18 cellular contexts compared by ENCODE assay signal in the genomic region with DNA sequence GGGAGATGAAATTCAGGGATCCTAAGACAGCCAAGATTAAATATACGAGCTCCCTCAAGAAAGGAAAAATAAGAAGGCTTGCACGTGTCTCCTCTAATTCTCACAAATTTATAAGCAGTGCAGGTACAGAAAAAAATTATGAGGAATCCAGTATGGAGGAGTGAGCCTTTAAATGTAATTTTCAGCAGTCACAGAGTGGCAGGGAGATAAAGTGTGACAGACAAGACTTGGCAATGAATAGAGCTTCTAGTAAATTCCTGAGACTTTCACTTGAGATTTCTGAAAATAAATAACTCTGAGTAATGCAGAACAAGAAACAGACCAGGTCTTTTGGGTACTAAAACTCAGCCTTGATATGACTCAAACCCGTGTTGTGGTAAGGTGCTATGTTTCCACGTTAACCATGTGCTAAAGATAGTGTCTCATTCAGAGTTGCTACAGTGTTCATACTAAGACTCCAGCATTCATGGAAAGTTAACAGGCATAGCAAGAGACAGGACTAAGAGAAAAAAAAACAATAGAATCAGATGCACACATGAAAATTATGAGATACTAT.
DNase-seq lines count a peak whose midpoint lies in the region; ATAC-seq and TF ChIP-seq lines count a peak whose summit lies in the region.
"Had no signal": no experiment of that assay in that cellular context is flagged by ENCODE, and none has a peak within 500 bp of the region (broad histone marks: within the 10 kb centered on the region; RNA-seq: fewer than 3 reads in every experiment).

No MANE protein-coding gene starts in this region.

- no peak overlapping the region for H3K27ac ChIP-seq in PC-9
- H3K27ac ChIP-seq: stomach, uterus had no signal

- CTCF ChIA-PET in PC-9 (lab: Charles Lee) = no interaction called here

- H3K36me3 ChIP-seq in PC-9 (ENCODE audit: low read depth) = no peaks in the 10 kb centered on the region
- H3K36me3 ChIP-seq: stomach, uterus had no signal

- no peaks in the 10 kb centered on the region for H3K79me2 ChIP-seq in PC-9 (ENCODE audit: low read depth)

- intact Hi-C loops in PC-9 (cut with micrococcal nuclease; ENCODE audit: unreplicated experiment) (no loop called here), sciatic nerve (cut with DNase I) (no loop called here)

- H3K4me3 ChIP-seq in fibroblast of mammary gland (ENCODE audit: control insufficient read depth, low read depth, low read length) = no peak overlapping the region
- H3K4me3 ChIP-seq in PC-9 = no peak overlapping the region
- H3K4me3 ChIP-seq: K562, stomach, uterus had no signal

- POLR2A ChIA-PET in PC-9 (lab: Charles Lee; ENCODE audit: unreplicated experiment) = interaction anchor here (0.6 kb wide), 1 partner anchor 74 kb away, joined by 5 read pairs; no protein-coding TSS in a partner anchor

- in situ Hi-C loops in GM13976 (cut with MboI; ENCODE audit: low sequenced_read_pairs, unreplicated experiment) = no loop called here

- H3K27me3 ChIP-seq in PC-9 (ENCODE audit: insufficient read depth, low read depth) = no peaks in the 10 kb centered on the region
- H3K27me3 ChIP-seq: stomach, uterus had no signal

- no peaks in the 10 kb centered on the region for H3K9me3 ChIP-seq in PC-9 (ENCODE audit: insufficient read depth, low read depth)
- H3K9me3 ChIP-seq: stomach, uterus had no signal

- no peak for TF ChIP-seq CTCF in fibroblast of mammary gland (conservative IDR thresholded peaks at IDR 0.05; ENCODE audit: control insufficient read depth, insufficient read depth, low read depth, low read length)
- TF ChIP-seq CTCF in GM13976 (IDR thresholded peaks at IDR 0.05; ENCODE audit: borderline replicate concordance, control extremely low read depth, extremely low read depth, insufficient read depth, missing control alignments) = no peak
- no peak for TF ChIP-seq CTCF in PC-9 (conservative IDR thresholded peaks at IDR 0.05)

- H3K4me1 ChIP-seq in PC-9 (replicated peaks; ENCODE audit: insufficient read depth) = no peaks in the 10 kb centered on the region
- H3K4me1 ChIP-seq: stomach, uterus had no signal

- ATAC-seq in GM21360 (IDR thresholded peaks at IDR 0.05; ENCODE audit: unreplicated experiment) (peak; percentile 67), sciatic nerve (no peak)
- ATAC-seq: K562, Right ventricle myocardium inferior, T-helper 17 cell had no signal

- no peaks in the 10 kb centered on the region for H3K9me2 ChIP-seq in PC-9 (ENCODE audit: insufficient read depth)

- no peaks in the 10 kb centered on the region for H3F3A ChIP-seq in PC-9 (ENCODE audit: insufficient read depth, low read depth)

- no TSS peak for BruUV-seq in PC-9 (replicated peaks; lab: Mats Ljungman, UMichigan)

- no peaks in the 10 kb centered on the region for H4K20me1 ChIP-seq in PC-9 (ENCODE audit: insufficient read depth)

- H2AFZ ChIP-seq in PC-9 = no peak overlapping the region

- no peak overlapping the region for H3K4me2 ChIP-seq in PC-9

- DNase-seq in ELR (ENCODE audit: low read depth) (peak; percentile 54), HT1080 (ENCODE audit: low read depth) (peak; percentile 48), fibroblast of mammary gland (ENCODE audit: low read depth) (peak; percentile 2), GM13976 (ENCODE audit: low spot score) (no peak), PC-9 (no peak), SKM-1 treated with dmso at 0.1 percent for 144 hours (lab: John Stamatoyannopoulos, UW; ENCODE audit: unreplicated experiment) (no peak), sciatic nerve (ENCODE audit: low spot score) (no peak)
- DNase-seq: activated effector memory CD4-positive, alpha-beta T cell treated with anti-CD3 and anti-CD28 coated beads, Interleukin-2, amount 50 U/mL, for 16 hours; DMS53; mesenchymal stem cell; NCI-H1105; NK-92 treated with Interleukin-12 subunit alpha and Interleukin-12 subunit beta, amount 100 ng/mL, for 24 hours; stomach; T-helper 17 cell; uterus had no signal

Comparison
In these comparisons a context has a peak if more than half of its experiments do, and no peak if none do; other contexts are left out.
1. DNase-seq: peak in ELR (single experiment), HT1080 (single experiment) and fibroblast of mammary gland (single experiment); none in GM13976 (single experiment), PC-9 (0 of 2), SKM-1 treated with dmso at 0.1 percent for 144 hours (single experiment) and sciatic nerve (single experiment).